In the genomic region with DNA sequence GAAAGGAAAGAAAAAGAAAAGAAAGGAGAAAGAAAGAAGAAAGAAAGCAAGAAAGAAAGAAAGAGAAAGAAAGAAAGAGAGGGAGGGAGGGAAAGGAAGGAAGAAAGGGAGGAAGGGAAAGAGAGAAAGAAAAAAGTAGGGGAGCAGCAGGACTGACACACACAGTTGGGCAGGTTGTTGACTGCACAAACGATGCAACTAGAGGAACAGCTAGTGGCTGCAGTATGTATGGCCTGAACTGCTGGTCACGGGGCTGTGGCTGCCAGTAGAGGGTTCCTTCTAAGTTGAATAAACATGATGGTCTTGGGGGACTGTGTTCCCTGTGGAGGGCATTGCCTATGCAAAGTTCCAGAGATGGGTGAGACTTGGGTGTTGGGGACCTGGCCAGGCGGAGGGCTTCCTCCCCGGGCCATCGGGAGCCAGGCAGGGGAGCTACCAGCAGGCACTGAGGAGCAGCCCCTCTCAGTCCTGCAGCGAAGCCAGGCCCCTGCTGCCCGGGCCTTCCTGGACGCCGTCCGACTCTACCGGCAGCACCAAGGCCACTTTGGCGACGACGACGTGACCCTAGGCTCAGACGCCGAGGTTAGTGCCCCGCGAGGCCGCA, we compare ENCODE assay signal across 8 cellular contexts. TPM values are rescaled to one million over a fixed set of nuclear protein-coding genes. Genes with fewer than 3 reads are reported as not detected.
DNase-seq lines count a peak whose midpoint lies in the region; ATAC-seq, FAIRE-seq and TF ChIP-seq lines count a peak whose summit lies in the region.

No MANE protein-coding gene starts in this region.

- DNase-seq in GM13977 (ENCODE audit: low spot score) (peak; percentile 56), NCI-H146 (lab: John Stamatoyannopoulos, UW) (peak; percentile 49), H1 (ENCODE audit: low read depth in 1 of 2, low spot score in 2 of 2) (no peak), neuronal stem cell (ENCODE audit: low spot score) (no peak), foreskin keratinocyte (no peak), activated gamma-delta T cell treated with Interleukin-2 at 50 U/mL for 16 hours (no peak), DMS114 treated with DMSO at 0.1 percent for 48 hours (lab: John Stamatoyannopoulos, UW; ENCODE audit: unreplicated experiment) (no peak), sciatic nerve (ENCODE audit: low spot score) (no peak)

- in situ Hi-C loops in GM13977 (cut with MboI; ENCODE audit: low pct_unique_long_range_greater_than_20kb, low sequenced_read_pairs, unreplicated experiment) = no loop called here

- H3K23me2 ChIP-seq in H1 (ENCODE audit: low read depth, low read length) = peaks cover 7% of the 10 kb centered on the region; the same call in 1 of the 2 replicates

- H3K4me1 ChIP-seq in H1 (replicated peaks in 1 of 4; ENCODE audit: control insufficient read depth in 3 of 4, insufficient read depth in 4 of 4, low read length in 3 of 4) (no peaks in the 10 kb centered on the region; a peak in 2 of 7 replicates), neuronal stem cell (ENCODE audit: control insufficient read depth in 2 of 2, insufficient read depth in 1 of 2, low read depth in 1 of 2, low read length in 2 of 2) (peaks cover 0 to 5% of the 10 kb centered on the region in 2 donors), foreskin keratinocyte (no peaks in the 10 kb centered on the region)

- H4K8ac ChIP-seq in H1 (ENCODE audit: extremely low read depth, insufficient read depth, low read length) = no peak overlapping the region; the same call in 1 of the 2 replicates
- H4K8ac ChIP-seq in neuronal stem cell (ENCODE audit: low read depth, low read length) = no peak overlapping the region

- H3K23ac ChIP-seq in H1 (ENCODE audit: insufficient read length) (no peak overlapping the region), neuronal stem cell (ENCODE audit: low read depth, low read length, poor library complexity) (peak overlapping the region; percentile 61)

- intact Hi-C loops in sciatic nerve (cut with DNase I) = no loop called here

- 6% methylated on average over 19 of the region's 20 CpGs; no CpG with 5 or more reads in 1 of the 2 experiments for WGBS in H1 (ENCODE audit: extremely low coverage in 1 of 2, insufficient coverage in 1 of 2, insufficient read length in 1 of 2, insufficient replicate concordance in 2 of 2, low coverage in 1 of 2, low lambda C conversion rate in 2 of 2, missing lambda C conversion rate in 1 of 2), 2 experiments
- no CpG with 5 or more reads among the region's 20 CpGs for WGBS in neuronal stem cell (ENCODE audit: extremely low coverage in 2 of 2, insufficient read length in 2 of 2, insufficient replicate concordance in 1 of 2), 2 donors

- no peak overlapping the region for H2BK5ac ChIP-seq in H1 (ENCODE audit: low read depth, low read length)
- peak overlapping the region; percentile 80 for H2BK5ac ChIP-seq in neuronal stem cell (ENCODE audit: low read length)

- no peak overlapping the region for H2BK120ac ChIP-seq in H1 (replicated peaks; ENCODE audit: low read depth, low read length)
- H2BK120ac ChIP-seq in neuronal stem cell (ENCODE audit: low read depth, low read length) = no peak overlapping the region

- no peak overlapping the region for H4K5ac ChIP-seq in H1 (ENCODE audit: insufficient read length, low read depth, low read length)

- no peaks in the 10 kb centered on the region for H3K79me2 ChIP-seq in H1 (ENCODE audit: control insufficient read depth in 1 of 2, insufficient read depth in 2 of 2, low read length in 2 of 2)

- POLR2A ChIA-PET in H1 (lab: Charles Lee; ENCODE audit: partially characterized antibody) = interaction anchor here (1.1 to 1.6 kb wide), 5 partner anchors 9 to 22 kb away, joined by 3 to 6 read pairs (median 4); no protein-coding TSS in a partner anchor

- H3K4me2 ChIP-seq in H1 (ENCODE audit: insufficient read depth in 1 of 2, low read depth in 2 of 2, low read length in 2 of 2) (peak overlapping the region; percentile 42 to 84), neuronal stem cell (ENCODE audit: insufficient read depth, low read length, poor library complexity, severe bottlenecking) (peak overlapping the region; percentile 97)

- ATAC-seq in foreskin keratinocyte (no peak), sciatic nerve (no peak)

- H3K4me3 ChIP-seq in H1 (ENCODE audit: extremely low read depth in 1 of 4, insufficient read depth in 2 of 4, low read depth in 3 of 4, low read length in 4 of 4) (peak overlapping the region; percentile 39 to 76 (median 58)), neuronal stem cell (ENCODE audit: low read length in 2 of 2) (peak overlapping the region; percentile 57 to 70)

- H3K9ac ChIP-seq in H1 (replicated peaks in 1 of 4; ENCODE audit: extremely low read depth in 1 of 4, low read depth in 3 of 4, low read length in 3 of 4) (no peak overlapping the region), neuronal stem cell (ENCODE audit: low read depth, low read length, poor library complexity) (peak overlapping the region; percentile 76)

- H2AK5ac ChIP-seq in H1 (ENCODE audit: low read depth, low read length) = no peak overlapping the region
- no peak overlapping the region for H2AK5ac ChIP-seq in neuronal stem cell (ENCODE audit: low read depth, low read length)

- no peak overlapping the region for H3K27ac ChIP-seq in H1 (ENCODE audit: low read depth, low read length)
- no peak overlapping the region for H3K27ac ChIP-seq in neuronal stem cell (replicated peaks; ENCODE audit: low read length)
- H3K27ac ChIP-seq in foreskin keratinocyte = no peak overlapping the region

- no peak overlapping the region for H4K91ac ChIP-seq in H1 (replicated peaks; ENCODE audit: insufficient read length, low read length)
- H4K91ac ChIP-seq in neuronal stem cell (ENCODE audit: low read depth, low read length, poor library complexity) = no peak overlapping the region

- FAIRE-seq in H1 (lab: Jason Lieb, UNC) = no peak

- H3K4ac ChIP-seq in H1 (replicated peaks; ENCODE audit: insufficient read length, low read depth, low read length) = no peak overlapping the region
- no peak overlapping the region for H3K4ac ChIP-seq in neuronal stem cell (ENCODE audit: low read length)

- no peaks in the 10 kb centered on the region; a peak in 1 of 4 replicates for H3K9me3 ChIP-seq in H1 (ENCODE audit: insufficient read depth in 2 of 2, low read depth in 1 of 2, low read length in 1 of 2)
- peaks cover 0 to 1% of the 10 kb centered on the region in 2 donors for H3K9me3 ChIP-seq in neuronal stem cell (replicated peaks in 1 of 2; ENCODE audit: control insufficient read depth in 2 of 2, insufficient read depth in 1 of 2, low read depth in 1 of 2, low read length in 2 of 2)

- no peak overlapping the region for H2BK20ac ChIP-seq in H1 (ENCODE audit: low read length)

- TF ChIP-seq EP300 in H1 (IDR thresholded peaks at IDR 0.05; ENCODE audit: borderline replicate concordance in 1 of 2, low read depth in 2 of 2, low read length in 2 of 2) = no peak

- H2AFZ ChIP-seq in H1 (ENCODE audit: low read length) = no peak overlapping the region
- H2AFZ ChIP-seq in neuronal stem cell (ENCODE audit: low read length) = peak overlapping the region; percentile 93

- TF ChIP-seq CTCF in GM13977 (IDR thresholded peaks at IDR 0.05; ENCODE audit: extremely low read depth, insufficient read depth, missing control alignments) = no peak
- TF ChIP-seq CTCF in H1 (IDR thresholded peaks at IDR 0.05; ENCODE audit: control extremely low read depth in 1 of 3, insufficient read depth in 1 of 3, low read depth in 1 of 3, low read length in 3 of 3) = peak in 1 of 3 experiments; percentile 2; a peak in 1 of 4 replicates
- no peak for TF ChIP-seq CTCF in foreskin keratinocyte (conservative IDR thresholded peaks at IDR 0.05)

- TF ChIP-seq POLR2A in H1 (IDR thresholded peaks at IDR 0.05; ENCODE audit: control extremely low read depth in 1 of 2, low read depth in 2 of 2, low read length in 2 of 2) = no peak

- H3K56ac ChIP-seq in H1 (replicated peaks; ENCODE audit: insufficient read length, low read depth, low read length) = no peak overlapping the region

- H3K79me1 ChIP-seq in H1 (ENCODE audit: low read depth, low read length) = no peaks in the 10 kb centered on the region
- H3K79me1 ChIP-seq in neuronal stem cell (ENCODE audit: low read depth, low read length) = no peaks in the 10 kb centered on the region

- no peak overlapping the region for H2BK15ac ChIP-seq in H1 (ENCODE audit: low read length)
- no peak overlapping the region for H2BK15ac ChIP-seq in neuronal stem cell (ENCODE audit: low read length)

- H2BK12ac ChIP-seq in H1 (ENCODE audit: low read depth, low read length) = no peak overlapping the region
- H2BK12ac ChIP-seq in neuronal stem cell (ENCODE audit: low read length) = no peak overlapping the region

- H3K36me3 ChIP-seq in H1 (ENCODE audit: control insufficient read depth in 2 of 4, insufficient read depth in 4 of 4, low read length in 3 of 4) (no peaks in the 10 kb centered on the region), neuronal stem cell (replicated peaks in 1 of 2; ENCODE audit: control insufficient read depth in 2 of 2, insufficient read depth in 2 of 2, low read length in 2 of 2) (no peaks in the 10 kb centered on the region)

- CTCF ChIA-PET in H1 (lab: Charles Lee; ENCODE audit: partially characterized antibody) = interaction anchor here (0.7 to 5.3 kb wide), 9 partner anchors 20 to 1992 kb away, joined by 3 to 20 read pairs (median 3); no protein-coding TSS in a partner anchor

- TF ChIP-seq RAD21 in H1 (IDR thresholded peaks at IDR 0.05 in 1 of 2, conservative IDR thresholded peaks at IDR 0.05 in 1 of 2; ENCODE audit: low read depth in 2 of 2, low read length in 2 of 2) = no peak

- H3K18ac ChIP-seq in H1 (ENCODE audit: extremely low read depth, low read length) = no peak overlapping the region
- peak overlapping the region; percentile 85 for H3K18ac ChIP-seq in neuronal stem cell (ENCODE audit: low read length)

- H3K14ac ChIP-seq in H1 (ENCODE audit: insufficient read length) (no peak overlapping the region), neuronal stem cell (ENCODE audit: low read length) (no peak overlapping the region)

- peaks cover 0 to 2% of the 10 kb centered on the region in 2 experiments for H4K20me1 ChIP-seq in H1 (replicated peaks in 1 of 2; ENCODE audit: control insufficient read depth in 1 of 2, insufficient read depth in 2 of 2, low read length in 2 of 2)

- H3K27me3 ChIP-seq in H1 (replicated peaks in 1 of 4; ENCODE audit: control insufficient read depth in 3 of 4, extremely low read depth in 1 of 4, insufficient read depth in 3 of 4, low read length in 3 of 4) = peaks cover 0 to 6% (median 3%) of the 10 kb centered on the region in 4 experiments; a peak in 3 of 7 replicates
- H3K27me3 ChIP-seq in neuronal stem cell (ENCODE audit: control insufficient read depth in 3 of 3, insufficient read depth in 3 of 3, low read depth in 1 of 3, low read length in 3 of 3) = peaks cover 0 to 7% (median 0%) of the 10 kb centered on the region in 3 experiments
- H3K27me3 ChIP-seq in foreskin keratinocyte = peaks cover 13% of the 10 kb centered on the region

RNA-seq across cellular contexts. Expression of a gene that starts 16.7 kb away (rescaled TPM):
- 40.4 and 44.7 TPM in 2 replicates for total RNA-seq in H1 (2021; fragmentation: NEBNext Ultra II Directional; extraction: Animal tissue kit (Norgen Biotek cat#: 25700))
- polyA plus RNA-seq in H1 (2011; rRNA removed) (58.1 and 62.8 TPM in 2 replicates), foreskin keratinocyte (72.9 and 73.1 TPM in 2 replicates)
- polyA plus RNA-seq in H1 (2011; cell fraction: cytosol; rRNA removed) = 56.3 TPM
- polyA plus RNA-seq in H1 (2011; cell fraction: nucleus; rRNA removed) = 79.4 TPM
- 41.1 to 44.8 TPM (median 43.8 TPM) in 4 replicates for polyA plus RNA-seq in H1 (2012, experiment 1 of 2)
- polyA plus RNA-seq in H1 (2012, experiment 2 of 2) = 44.9 TPM
- 54.5 TPM for polyA plus RNA-seq in H1 (2013, experiment 1 of 2)
- polyA plus RNA-seq in H1 (2013, experiment 2 of 2) = 59.4 TPM
- polyA minus RNA-seq in H1 (2011; rRNA and poly(A)+ RNA removed) = 72.7 and 96.7 TPM in 2 replicates
- 48.0 TPM for polyA minus RNA-seq in H1 (2011; cell fraction: cytosol; rRNA and poly(A)+ RNA removed)
- polyA minus RNA-seq in H1 (2011; cell fraction: nucleus; rRNA and poly(A)+ RNA removed) = 21.6 TPM
- 51.5 TPM for polyA plus RNA-seq in neuronal stem cell (2013, experiment 1 of 2)
- 51.9 TPM for polyA plus RNA-seq in neuronal stem cell (2013, experiment 2 of 2)
- total RNA-seq in foreskin keratinocyte (91.1 and 94.4 TPM in 2 replicates), sciatic nerve (84.0 TPM)

RNA-seq across cellular contexts. Expression of a gene that starts 27.3 kb away (rescaled TPM):
- 67.5 and 72.8 TPM in 2 replicates for total RNA-seq in H1 (2021; fragmentation: NEBNext Ultra II Directional; extraction: Animal tissue kit (Norgen Biotek cat#: 25700))
- 164 and 193 TPM in 2 replicates for polyA plus RNA-seq in H1 (2011; rRNA removed)
- polyA plus RNA-seq in H1 (2011; cell fraction: cytosol; rRNA removed) = 96.2 TPM
- polyA plus RNA-seq in H1 (2011; cell fraction: nucleus; rRNA removed) = 101 TPM
- polyA plus RNA-seq in H1 (2012, experiment 1 of 2) = 35.4 to 76.9 TPM (median 68.3 TPM) in 4 replicates
- 98.6 TPM for polyA plus RNA-seq in H1 (2012, experiment 2 of 2)
- 67.1 TPM for polyA plus RNA-seq in H1 (2013, experiment 1 of 2)
- polyA plus RNA-seq in H1 (2013, experiment 2 of 2) = 69.4 TPM
- 29.5 and 49.1 TPM in 2 replicates for polyA minus RNA-seq in H1 (2011; rRNA and poly(A)+ RNA removed)
- 51.8 TPM for polyA minus RNA-seq in H1 (2011; cell fraction: cytosol; rRNA and poly(A)+ RNA removed)
- polyA minus RNA-seq in H1 (2011; cell fraction: nucleus; rRNA and poly(A)+ RNA removed) = 48.9 TPM
- 109 TPM for polyA plus RNA-seq in neuronal stem cell (2013, experiment 1 of 2)
- polyA plus RNA-seq in neuronal stem cell (2013, experiment 2 of 2) = 106 TPM
- total RNA-seq in foreskin keratinocyte = 79.4 and 80.9 TPM in 2 replicates
- polyA plus RNA-seq in foreskin keratinocyte = 128 and 132 TPM in 2 replicates
- 47.3 TPM for total RNA-seq in sciatic nerve

Comparison
In these comparisons a context has a peak if more than half of its experiments do, and no peak if none do; other contexts are left out.
1. DNase-seq: peak in GM13977 (single experiment) and NCI-H146 (single experiment); none in H1 (0 of 2), neuronal stem cell (single experiment), foreskin keratinocyte (0 of 2), activated gamma-delta T cell treated with Interleukin-2 at 50 U/mL for 16 hours (single experiment), DMS114 treated with DMSO at 0.1 percent for 48 hours (single experiment) and sciatic nerve (single experiment).